In genomic region chr11:95138448-95138847, GRCh38 we compare ENCODE assay signal across 10 cellular contexts. TPM values are rescaled to one million over a fixed set of nuclear protein-coding genes. Genes with fewer than 3 reads are reported as not detected.
A peak's percentile ranks its signal among the peaks of the same experiment; 100 is the strongest.
DNase-seq lines count a peak whose midpoint lies in the region; ATAC-seq, FAIRE-seq and TF ChIP-seq lines count a peak whose summit lies in the region.
"Had no signal": no experiment of that assay in that cellular context is flagged by ENCODE, and none has a peak within 500 bp of the region (broad histone marks: within the 10 kb centered on the region; RNA-seq: fewer than 3 reads in every experiment).

No MANE protein-coding gene starts in this region.

- DNase-seq in GM10248 (ENCODE audit: extremely low spot score) (peak; percentile 54), GM20000 (ENCODE audit: low spot score) (peak; percentile 51), bronchial epithelial cell (ENCODE audit: low read depth) (no peak), retinal pigment epithelial cell (ENCODE audit: low read depth) (no peak), nephron progenitor cell (no peak), retina (no peak), progenitor cell of endocrine pancreas (ENCODE audit: low spot score, unreplicated experiment) (no peak)

- CTCF ChIA-PET in GM10248 (lab: Yijun Ruan, JAX) = interaction anchor here (0.9 to 8.6 kb wide), 13 partner anchors 9 to 573 kb away, joined by 3 to 78 read pairs (median 4); partner anchors contain the start of gene SRSF8

- H3K27me3 Mint-ChIP-seq in nephron progenitor cell (ENCODE audit: low read depth, poor library complexity) (peaks cover 56% of the 10 kb centered on the region), progenitor cell of endocrine pancreas (peaks cover 24% of the 10 kb centered on the region)
- H3K27me3 Mint-ChIP-seq: IgD-negative memory B cell had no signal

- no peak overlapping the region for H3K4me3 Mint-ChIP-seq in nephron progenitor cell
- no peak overlapping the region for H3K4me3 Mint-ChIP-seq in progenitor cell of endocrine pancreas (ENCODE audit: low read depth)

- no peaks in the 10 kb centered on the region for H3K27me3 ChIP-seq in bronchial epithelial cell (ENCODE audit: control insufficient read depth, insufficient read depth, low read length)

- H3K36me3 Mint-ChIP-seq in nephron progenitor cell (ENCODE audit: low read depth) = no peaks in the 10 kb centered on the region
- no peaks in the 10 kb centered on the region for H3K36me3 Mint-ChIP-seq in progenitor cell of endocrine pancreas (ENCODE audit: insufficient read depth)
- H3K36me3 Mint-ChIP-seq: IgD-negative memory B cell had no signal

- no peak for FAIRE-seq in bronchial epithelial cell (lab: Jason Lieb, UNC)
- FAIRE-seq: endometrium had no signal

- H3K27ac Mint-ChIP-seq in nephron progenitor cell (no peak overlapping the region), progenitor cell of endocrine pancreas (no peak overlapping the region)
- H3K27ac Mint-ChIP-seq: IgD-negative memory B cell had no signal

- no peaks in the 10 kb centered on the region for H3K36me3 ChIP-seq in bronchial epithelial cell (ENCODE audit: control insufficient read depth, insufficient read depth, low read length)

- peak; percentile 48 for TF ChIP-seq CTCF in GM10248 (IDR thresholded peaks at IDR 0.05; ENCODE audit: control extremely low read depth, extremely low read depth, low read depth, missing control alignments)
- peak; percentile 11 for TF ChIP-seq CTCF in GM20000 (IDR thresholded peaks at IDR 0.05; ENCODE audit: extremely low read depth, missing control alignments)
- peak; percentile 2 for TF ChIP-seq CTCF in bronchial epithelial cell (IDR thresholded peaks at IDR 0.05; ENCODE audit: insufficient read depth, low read length, severe bottlenecking)
- TF ChIP-seq CTCF in retinal pigment epithelial cell (conservative IDR thresholded peaks at IDR 0.05; ENCODE audit: low read depth, low read length) = peak; percentile 49
- TF ChIP-seq CTCF in nephron progenitor cell (IDR thresholded peaks at IDR 0.05) = no peak
- no peak for TF ChIP-seq CTCF in progenitor cell of endocrine pancreas (IDR thresholded peaks at IDR 0.05; ENCODE audit: unreplicated experiment)

- H3K9me3 Mint-ChIP-seq in nephron progenitor cell = no peaks in the 10 kb centered on the region
- H3K9me3 Mint-ChIP-seq in progenitor cell of endocrine pancreas (ENCODE audit: low read depth) = no peaks in the 10 kb centered on the region
- H3K9me3 Mint-ChIP-seq: IgD-negative memory B cell had no signal

- H3K4me3 ChIP-seq in bronchial epithelial cell (ENCODE audit: low read depth, low read length) (no peak overlapping the region), retinal pigment epithelial cell (ENCODE audit: low read length) (no peak overlapping the region)

- POLR2A ChIA-PET in GM10248 (lab: Yijun Ruan, JAX) = no interaction called here

- peak; percentile 92 for ATAC-seq in HG03520 (IDR thresholded peaks at IDR 0.05; ENCODE audit: unreplicated experiment)

- H3K4me1 Mint-ChIP-seq in nephron progenitor cell (no peaks in the 10 kb centered on the region), progenitor cell of endocrine pancreas (ENCODE audit: low read depth) (no peaks in the 10 kb centered on the region)

RNA-seq across cellular contexts. Expression of gene ENDOD1, which starts 48.8 kb away (rescaled TPM):
- 41.1 and 44.8 TPM in 2 replicates for total RNA-seq in bronchial epithelial cell
- 2.1 and 2.7 TPM in 2 replicates for total RNA-seq in progenitor cell of endocrine pancreas

Comparison
In these comparisons a context has a peak if more than half of its experiments do, and no peak if none do; other contexts are left out.
1. DNase-seq: peak in GM10248 (single experiment) and GM20000 (single experiment); none in bronchial epithelial cell (single experiment), retinal pigment epithelial cell (single experiment), nephron progenitor cell (single experiment), retina (single experiment) and progenitor cell of endocrine pancreas (single experiment).
2. CTCF ChIP-seq: peak in GM10248 (single experiment), GM20000 (single experiment), bronchial epithelial cell (single experiment) and retinal pigment epithelial cell (single experiment); none in nephron progenitor cell (single experiment) and progenitor cell of endocrine pancreas (single experiment).
3. RNA of gene ENDOD1, which starts 48.8 kb away (total RNA-seq): 41.1 to 44.8 TPM in bronchial epithelial cell; 2.1 to 2.7 TPM in progenitor cell of endocrine pancreas; every median in the first group is over 10 times any median in the second.